Comparison of ENCODE assay signal across 8 cellular contexts in genomic region chr5:77775773-77776605, GRCh38. TPM values are rescaled to one million over a fixed set of nuclear protein-coding genes. Genes with fewer than 3 reads are reported as not detected.
DNase-seq lines count a peak whose midpoint lies in the region; ATAC-seq and TF ChIP-seq lines count a peak whose summit lies in the region.

Gene TBCA, minus strand, starts transcription at chr5:77776339. Its CDS starts 82 bp downstream, at chr5:77776257.

- CTCF ChIA-PET in Panc1 (lab: Charles Lee): no interaction called here

- H3K4me3 Mint-ChIP-seq in activated T-cell treated with anti-CD3 and anti-CD28 coated beads, Interleukin-2, amount 50 U/mL, for 4 hours: peak within 1 kb of the TSS; percentile 94

- peak; percentile 40 for TF ChIP-seq CTCF in DOHH2 (IDR thresholded peaks at IDR 0.05; ENCODE audit: low read depth, low read length, poor library complexity, severe bottlenecking)
- 0 out of 2 replicates have a peak, but pooled peaks have one; percentile 10 for TF ChIP-seq CTCF in Panc1 (IDR thresholded peaks at IDR 0.05)

- peak within 1 kb of the TSS; percentile 99 for H3K4me2 ChIP-seq in DOHH2 (ENCODE audit: low read length)

- intact Hi-C loops in Panc1 (cut with micrococcal nuclease; ENCODE audit: unreplicated experiment): no loop called here

- H3K4me1 Mint-ChIP-seq in activated T-cell treated with anti-CD3 and anti-CD28 coated beads, Interleukin-2, amount 50 U/mL, for 4 hours (ENCODE audit: low read depth): peaks cover 49% of the 10 kb centered on the region

- peaks cover 50% of the 10 kb centered on the region for H3K79me2 ChIP-seq in DOHH2 (ENCODE audit: control insufficient read depth, low read length)

- H3K4me3 ChIP-seq in DOHH2 (ENCODE audit: low read length) (peak within 1 kb of the TSS; percentile 96), Panc1 (ENCODE audit: low read depth in 2 of 2, low read length in 2 of 2) (peak within 1 kb of the TSS; percentile 69 to 86), muscle layer of duodenum (ENCODE audit: low read depth in 1 of 2, low read length in 2 of 2) (peak within 1 kb of the TSS; percentile 71 to 82)

- POLR2A ChIA-PET in Panc1 (lab: Charles Lee): interaction anchor here (0.7 kb wide), 1 partner anchor 367 kb away, joined by 6 read pairs; no protein-coding TSS in a partner anchor

- H3K9me3 Mint-ChIP-seq in activated T-cell treated with anti-CD3 and anti-CD28 coated beads, Interleukin-2, amount 50 U/mL, for 4 hours: no peaks in the 10 kb centered on the region

- H3K4me1 ChIP-seq in DOHH2 (ENCODE audit: control insufficient read depth, low read length) (peaks cover 37% of the 10 kb centered on the region), Panc1 (ENCODE audit: control insufficient read depth, insufficient read depth, low read length) (peaks cover 27% of the 10 kb centered on the region), muscle layer of duodenum (ENCODE audit: control insufficient read depth in 1 of 2, insufficient read depth in 2 of 2, low read length in 2 of 2) (peaks cover 19 to 37% of the 10 kb centered on the region in 2 donors)

- H3K27ac ChIP-seq in DOHH2 (ENCODE audit: low read depth, low read length) (peak within 1 kb of the TSS; percentile 83), Panc1 (ENCODE audit: low read length) (peak within 1 kb of the TSS; percentile 95), muscle layer of duodenum (ENCODE audit: low read length) (peak within 1 kb of the TSS; percentile 86)

- peaks cover 26% of the 10 kb centered on the region for H3K36me3 Mint-ChIP-seq in activated T-cell treated with anti-CD3 and anti-CD28 coated beads, Interleukin-2, amount 50 U/mL, for 4 hours (ENCODE audit: insufficient read depth)

- DNase-seq in KG1 (lab: John Stamatoyannopoulos, UW): peak; percentile 92
- peak; percentile 67 for DNase-seq in Panc1 (ENCODE audit: low read depth, low spot score)
- DNase-seq in activated T-cell treated with anti-CD3 and anti-CD28 coated beads, Interleukin-2, amount 50 U/mL, for 4 hours: peak; percentile 90
- peak; percentile 78 to 91 for DNase-seq in stimulated activated CD8-positive, alpha-beta memory T cell treated with anti-CD3 and anti-CD28 coated beads, Interleukin-7, amount 100 ng/mL, for 4 hours (ENCODE audit: low read depth in 2 of 2)

- no peaks in the 10 kb centered on the region for H3K9me2 ChIP-seq in DOHH2 (replicated peaks; ENCODE audit: control insufficient read depth, low read length)

- no TSS peak for BruUV-seq in Panc1 (replicated peaks; lab: Mats Ljungman, UMichigan)

- H3K27me3 ChIP-seq in DOHH2 (ENCODE audit: control insufficient read depth, low read length) (no peaks in the 10 kb centered on the region), Panc1 (ENCODE audit: control insufficient read depth, insufficient read depth, low read length) (no peaks in the 10 kb centered on the region), muscle layer of duodenum (ENCODE audit: low read depth, low read length) (no peaks in the 10 kb centered on the region)

- H4K20me1 ChIP-seq in DOHH2 (ENCODE audit: control insufficient read depth, insufficient read depth, low read depth, low read length): peaks cover 19% of the 10 kb centered on the region; the same call in 1 of the 2 replicates

- in situ Hi-C loops in Panc1 (cut with HindIII; ENCODE audit: low pct_unique_long_range_greater_than_20kb, low sequenced_read_pairs): no loop called here

- no peaks in the 10 kb centered on the region for H3F3A ChIP-seq in DOHH2 (ENCODE audit: control insufficient read depth, insufficient read depth)

- no peaks in the 10 kb centered on the region for H3K9me3 ChIP-seq in DOHH2 (ENCODE audit: control insufficient read depth, insufficient read depth, low read length)
- H3K9me3 ChIP-seq in Panc1 (ENCODE audit: control insufficient read depth, insufficient read depth, low read depth, low read length): no peaks in the 10 kb centered on the region
- no peaks in the 10 kb centered on the region for H3K9me3 ChIP-seq in muscle layer of duodenum (ENCODE audit: control insufficient read depth in 1 of 2, low read length in 2 of 2)

- no peaks in the 10 kb centered on the region for H3K27me3 Mint-ChIP-seq in activated T-cell treated with anti-CD3 and anti-CD28 coated beads, Interleukin-2, amount 50 U/mL, for 4 hours (ENCODE audit: low read depth)

- H3K36me3 ChIP-seq in DOHH2 (ENCODE audit: control insufficient read depth, low read length) (peaks cover 47% of the 10 kb centered on the region), Panc1 (ENCODE audit: control insufficient read depth, insufficient read depth, low read length) (peaks cover 17% of the 10 kb centered on the region), muscle layer of duodenum (ENCODE audit: control insufficient read depth in 1 of 2, insufficient read depth in 2 of 2, low read length in 2 of 2) (peaks cover 7 to 8% of the 10 kb centered on the region in 2 donors)

- ATAC-seq in GM21737 (IDR thresholded peaks at IDR 0.05; ENCODE audit: unreplicated experiment) (peak; percentile 96), Panc1 (peak; percentile 97), esophagus mucosa (peak; percentile 95)
- ATAC-seq in activated T-cell treated with anti-CD3 and anti-CD28 coated beads, Interleukin-2, amount 50 U/mL, for 4 hours: peak; percentile 90

RNA-seq across cellular contexts. Expression of gene TBCA, which starts in this region (rescaled TPM):
- total RNA-seq in Panc1 (2021; ENCODE audit: unreplicated experiment) (302 TPM), esophagus mucosa (132 TPM)
- polyA plus RNA-seq in Panc1 (2012; ENCODE audit: insufficient read length): 282 TPM
- 100 to 1,000 TPM; 246 to 297 (median 268) TPM for total RNA-seq in activated T-cell treated with anti-CD3 and anti-CD28 coated beads, Interleukin-2, amount 50 U/mL, for 4 hours

Comparison
In these comparisons a context has a peak if more than half of its experiments do, and no peak if none do; other contexts are left out.
1. Peak in every context shown above with its lines: DNase-seq, ATAC-seq, H3K4me3 ChIP-seq and H3K27ac ChIP-seq.